ENCODE assay signal across 8 cellular contexts in genomic region chr19:34733266-34733825, GRCh38. TPM values are rescaled to one million over a fixed set of nuclear protein-coding genes. Genes with fewer than 3 reads are reported as not detected.
DNase-seq lines count a peak whose midpoint lies in the region; ATAC-seq and TF ChIP-seq lines count a peak whose summit lies in the region.

No MANE protein-coding gene starts in this region.

- peaks cover 14 to 41% (median 24%) of the 10 kb centered on the region in 4 donors for H3K4me1 Mint-ChIP-seq in CD4-positive, CD25-positive, alpha-beta regulatory T cell
- peaks cover 18 to 19% of the 10 kb centered on the region in 2 donors for H3K4me1 Mint-ChIP-seq in effector memory CD8-positive, alpha-beta T cell (ENCODE audit: low read depth in 2 of 2)
- peaks cover 21 to 31% of the 10 kb centered on the region in 2 donors for H3K4me1 Mint-ChIP-seq in natural killer cell

- H3K4me3 Mint-ChIP-seq in CD4-positive, CD25-positive, alpha-beta regulatory T cell, result peak overlapping the region; percentile 92 to 98 (median 94)
- H3K4me3 Mint-ChIP-seq in effector memory CD8-positive, alpha-beta T cell, result peak overlapping the region; percentile 83 to 93
- peak overlapping the region; percentile 92 for H3K4me3 Mint-ChIP-seq in natural killer cell

- intact Hi-C loops in natural killer cell (cut with micrococcal nuclease), result loop anchor here (1.0 to 2.0 kb wide), 2 partner anchors 40 to 57 kb away; partner anchors contain the start of genes SCGB2B2, ZNF302 and ZNF599

- H3K9me3 Mint-ChIP-seq in CD4-positive, CD25-positive, alpha-beta regulatory T cell, result peaks cover 0 to 18% (median 14%) of the 10 kb centered on the region in 7 donors
- peaks cover 4 to 8% of the 10 kb centered on the region in 2 donors for H3K9me3 Mint-ChIP-seq in effector memory CD8-positive, alpha-beta T cell
- no peaks in the 10 kb centered on the region for H3K9me3 Mint-ChIP-seq in natural killer cell

- TF ChIP-seq CTCF in RWPE2 (IDR thresholded peaks at IDR 0.05; ENCODE audit: poor library complexity, severe bottlenecking) (no peak), natural killer cell (IDR thresholded peaks at IDR 0.05) (no peak)

- peaks cover 25% of the 10 kb centered on the region for H3K36me3 ChIP-seq in CD4-positive, CD25-positive, alpha-beta regulatory T cell (ENCODE audit: control insufficient read depth, insufficient read depth, low read length)
- H3K36me3 ChIP-seq in RWPE2 (ENCODE audit: low read depth), result peaks cover 24% of the 10 kb centered on the region

- H3K27ac ChIP-seq in CD4-positive, CD25-positive, alpha-beta regulatory T cell (ENCODE audit: insufficient read depth, low read length, poor library complexity, severe bottlenecking), result peak overlapping the region; percentile 93
- H3K27ac ChIP-seq in RWPE2 (ENCODE audit: poor library complexity, severe bottlenecking), result peak overlapping the region; percentile 54

- H3K4me1 ChIP-seq in CD4-positive, CD25-positive, alpha-beta regulatory T cell (ENCODE audit: control insufficient read depth, insufficient read depth, low read length, poor library complexity, severe bottlenecking), result peaks cover 27% of the 10 kb centered on the region
- no peaks in the 10 kb centered on the region for H3K4me1 ChIP-seq in RWPE2 (ENCODE audit: insufficient read depth, poor library complexity, severe bottlenecking)

- H3K27me3 Mint-ChIP-seq in CD4-positive, CD25-positive, alpha-beta regulatory T cell, result peaks cover 19% of the 10 kb centered on the region
- peaks cover 0 to 9% of the 10 kb centered on the region in 2 donors for H3K27me3 Mint-ChIP-seq in effector memory CD8-positive, alpha-beta T cell
- no peaks in the 10 kb centered on the region for H3K27me3 Mint-ChIP-seq in natural killer cell (ENCODE audit: low read depth in 2 of 2)

- H3K9me3 ChIP-seq in CD4-positive, CD25-positive, alpha-beta regulatory T cell (ENCODE audit: control insufficient read depth in 2 of 2, low read length in 2 of 2), result peaks cover 17 to 19% of the 10 kb centered on the region in 2 experiments
- H3K9me3 ChIP-seq in RWPE2 (ENCODE audit: severe bottlenecking), result no peaks in the 10 kb centered on the region

- peak overlapping the region; percentile 89 for H3K4me3 ChIP-seq in CD4-positive, CD25-positive, alpha-beta regulatory T cell (ENCODE audit: low read depth, low read length)
- H3K4me3 ChIP-seq in RWPE2 (ENCODE audit: severe bottlenecking), result peak overlapping the region; percentile 71

- in situ Hi-C loops in ACHN (cut with HindIII; ENCODE audit: low pct_ligation_motif_present, low pct_unique_long_range_greater_than_20kb, low sequenced_read_pairs), result no loop called here

- no peak for DNase-seq in CD4-positive, CD25-positive, alpha-beta regulatory T cell
- DNase-seq in RWPE2 (ENCODE audit: low spot score) (no peak), natural killer cell (no peak), ACHN (no peak)
- no peak for DNase-seq in effector memory CD8-positive, alpha-beta T cell

- H3K27me3 ChIP-seq in CD4-positive, CD25-positive, alpha-beta regulatory T cell (ENCODE audit: control insufficient read depth, insufficient read depth, low read length), result no peaks in the 10 kb centered on the region
- no peaks in the 10 kb centered on the region for H3K27me3 ChIP-seq in RWPE2 (ENCODE audit: insufficient read depth, poor library complexity, severe bottlenecking)

- peak in 1 of 2 donors; percentile 17 for ATAC-seq in CD4-positive, CD25-positive, alpha-beta regulatory T cell (ENCODE audit: low read depth in 2 of 2)
- ATAC-seq in GM18858 (IDR thresholded peaks at IDR 0.05; ENCODE audit: unreplicated experiment), result peak; percentile 8
- peak; percentile 26 for ATAC-seq in HG03135 (IDR thresholded peaks at IDR 0.05; ENCODE audit: unreplicated experiment)
- no peak; the same call in 1 of the 3 replicates for ATAC-seq in RWPE2 (ENCODE audit: low read depth)
- peak; percentile 11 for ATAC-seq in effector memory CD8-positive, alpha-beta T cell (replicated peaks)
- peak; percentile 15 to 21 (median 18) for ATAC-seq in natural killer cell
- ATAC-seq in GM19324 (IDR thresholded peaks at IDR 0.05; ENCODE audit: low FRiP score, unreplicated experiment), result no peak

- H3K27ac Mint-ChIP-seq in CD4-positive, CD25-positive, alpha-beta regulatory T cell, result peak overlapping the region; percentile 96 to 98 (median 97)
- peak overlapping the region; percentile 95 to 96 for H3K27ac Mint-ChIP-seq in effector memory CD8-positive, alpha-beta T cell
- peak overlapping the region; percentile 90 to 94 for H3K27ac Mint-ChIP-seq in natural killer cell

- peaks cover 19% of the 10 kb centered on the region for H3K36me3 Mint-ChIP-seq in CD4-positive, CD25-positive, alpha-beta regulatory T cell
- peaks cover 7% of the 10 kb centered on the region for H3K36me3 Mint-ChIP-seq in effector memory CD8-positive, alpha-beta T cell (ENCODE audit: insufficient read depth)
- no peaks in the 10 kb centered on the region for H3K36me3 Mint-ChIP-seq in natural killer cell

RNA-seq across cellular contexts. Expression of gene ZNF181, which starts 0.7 kb away (rescaled TPM):
- total RNA-seq in CD4-positive, CD25-positive, alpha-beta regulatory T cell, result 4.8 TPM
- 10 to 100 TPM; 14.2 to 32.5 (median 21.7) TPM for polyA plus RNA-seq in CD4-positive, CD25-positive, alpha-beta regulatory T cell
- total RNA-seq in natural killer cell, result 1 to 10 TPM; 3.2 to 3.7 (median 3.5) TPM

RNA-seq across cellular contexts. Expression of gene ZNF599, which starts 39.7 kb away (rescaled TPM):
- total RNA-seq in CD4-positive, CD25-positive, alpha-beta regulatory T cell, result 4.6 TPM
- 1 to 10 TPM; 5.8 to 8.3 (median 6.9) TPM for polyA plus RNA-seq in CD4-positive, CD25-positive, alpha-beta regulatory T cell
- total RNA-seq in natural killer cell, result 1 to 10 TPM; 4.6 to 5.1 (median 4.8) TPM

RNA-seq across cellular contexts. Expression of gene ZNF302, which starts 55.9 kb away (rescaled TPM):
- total RNA-seq in CD4-positive, CD25-positive, alpha-beta regulatory T cell, result 14.6 TPM
- polyA plus RNA-seq in CD4-positive, CD25-positive, alpha-beta regulatory T cell, result 10 to 100 TPM; 13.9 to 24.3 (median 16.7) TPM
- 10 to 100 TPM; 13.8 to 23.6 (median 17.8) TPM for total RNA-seq in natural killer cell

RNA-seq across cellular contexts. Expression of gene SCGB2B2, which starts 56.4 kb away (rescaled TPM):
- total RNA-seq in CD4-positive, CD25-positive, alpha-beta regulatory T cell, result 0.74 TPM
- polyA plus RNA-seq in CD4-positive, CD25-positive, alpha-beta regulatory T cell, result under 1 TPM in 1 of 4 donors, not detected in 3; 0.07 TPM
- 1 to 10 TPM in 2 of 3 donors, under 1 TPM in 1; 0.52 to 1.3 (median 1.1) TPM for total RNA-seq in natural killer cell

Comparison
In these comparisons a context has a peak if more than half of its experiments do, and no peak if none do; other contexts are left out.
1. ATAC-seq: peak in GM18858 (single experiment), HG03135 (single experiment), effector memory CD8-positive, alpha-beta T cell (single experiment) and natural killer cell (3 of 3); none in RWPE2 (single experiment) and GM19324 (single experiment).
2. Peak in every context shown above with its lines, with median percentiles within 50 percentile points of each other: H3K27ac Mint-ChIP-seq and H3K4me3 Mint-ChIP-seq.